ENCODE assay signal across 23 cellular contexts in the genomic region with DNA sequence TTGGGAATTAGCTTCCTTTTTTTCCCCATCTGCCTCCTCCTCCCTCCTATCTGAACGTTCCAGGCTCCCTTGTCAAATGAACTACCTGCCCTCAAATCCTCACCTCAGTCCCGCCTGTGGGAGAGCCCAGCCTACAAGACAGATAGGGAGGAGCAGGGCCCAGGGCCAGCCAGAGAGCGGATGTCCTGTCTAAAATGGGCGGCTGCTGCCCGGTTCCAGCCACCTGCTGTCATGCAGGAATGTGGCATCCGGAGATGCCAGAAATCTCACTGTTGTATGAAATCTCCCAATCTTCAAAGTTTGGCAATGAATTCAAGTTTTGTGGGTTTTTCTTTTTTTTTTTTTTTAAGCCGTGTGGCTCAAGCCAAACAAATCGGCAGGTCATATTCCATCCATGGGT.
DNase-seq lines count a peak whose midpoint lies in the region; ATAC-seq and TF ChIP-seq lines count a peak whose summit lies in the region.
"Had no signal": no experiment of that assay in that cellular context is flagged by ENCODE, and none has a peak within 500 bp of the region (broad histone marks: within the 10 kb centered on the region; RNA-seq: fewer than 3 reads in every experiment).

No MANE protein-coding gene starts in this region.

- H2AFZ ChIP-seq in IMR-90 (replicated peaks; ENCODE audit: low read length, poor library complexity) = no peak overlapping the region

- DNase-seq in G401 (ENCODE audit: low spot score) = peak; percentile 19
- DNase-seq in IMR-90 = no peak
- no peak for DNase-seq in left lobe of liver (ENCODE audit: low spot score)
- peak; percentile 52 for DNase-seq in sigmoid colon
- no peak for DNase-seq in OCI-M1 (lab: John Stamatoyannopoulos, UW)
- DNase-seq in Peyer's patch = no peak
- DNase-seq: ACHN; CD4-positive, alpha-beta memory T cell; DMS 273 treated with DMSO at 0.1 percent for 48 hours; DMS79 treated with DMSO at 0.1 percent for 48 hours; H7; KBM-7; NCI-H1092 treated with DMSO at 0.1 percent for 48 hours; NCI-H146; NCI-H2029 treated with DMSO at 0.1 percent for 48 hours; NCI-H345; NCI-H524; NCI-H774 had no signal

- H4K20me1 ChIP-seq in IMR-90 (ENCODE audit: insufficient read depth, low read length) = no peaks in the 10 kb centered on the region
- H4K20me1 ChIP-seq: BLaER1 had no signal

- no peak overlapping the region for H3K4me2 ChIP-seq in IMR-90 (ENCODE audit: low read depth, low read length)
- H3K4me2 ChIP-seq: BLaER1 had no signal

- H3K4me3 ChIP-seq in IMR-90 (ENCODE audit: insufficient read depth, low read depth, low read length) = no peak overlapping the region
- no peak overlapping the region for H3K4me3 ChIP-seq in sigmoid colon
- H3K4me3 ChIP-seq in Peyer's patch = no peak overlapping the region
- H3K4me3 ChIP-seq: BLaER1, GM12878 had no signal

- 56% methylated on average over 2 of the region's 8 CpGs; no CpG with 5 or more reads in 1 of the 2 experiments for WGBS in IMR-90 (ENCODE audit: extremely low coverage in 2 of 2, insufficient read length in 1 of 2), 2 experiments
- WGBS in sigmoid colon, 2 donors = 61 to 80% methylated on average over 8 of the region's 8 CpGs

- no peak overlapping the region for H3K23ac ChIP-seq in IMR-90 (ENCODE audit: low read depth, low read length)

- H3K9me1 ChIP-seq in IMR-90 (ENCODE audit: insufficient read depth, low read length) = no peaks in the 10 kb centered on the region; the same call in 1 of the 2 replicates

- H3K27ac ChIP-seq in IMR-90 (ENCODE audit: insufficient read depth, low read length) (no peak overlapping the region), sigmoid colon (no peak overlapping the region), Peyer's patch (no peak overlapping the region)
- H3K27ac ChIP-seq: BLaER1 had no signal

- no peak overlapping the region for H2BK120ac ChIP-seq in IMR-90 (ENCODE audit: low read depth, low read length)

- no peak overlapping the region for H4K91ac ChIP-seq in IMR-90 (ENCODE audit: insufficient read depth, low read depth, low read length)

- H3K79me1 ChIP-seq in IMR-90 (ENCODE audit: low read depth in 1 of 2, low read length in 2 of 2) = no peaks in the 10 kb centered on the region

- no peak overlapping the region for H4K8ac ChIP-seq in IMR-90 (ENCODE audit: low read depth in 2 of 2, low read length in 2 of 2)

- TF ChIP-seq POLR2A in IMR-90 (IDR thresholded peaks at IDR 0.05; ENCODE audit: low read depth, low read length) (no peak), sigmoid colon (IDR thresholded peaks at IDR 0.05) (no peak), Peyer's patch (IDR thresholded peaks at IDR 0.05) (no peak)

- TF ChIP-seq RAD21 in IMR-90 (IDR thresholded peaks at IDR 0.05; ENCODE audit: low read length) = no peak

- no TSS peak for BruUV-seq in IMR-90 (replicated peaks; lab: Mats Ljungman, UMichigan)

- ATAC-seq in IMR-90 (ENCODE audit: low read depth) (no peak), left lobe of liver (peak; percentile 41), HG03432 (IDR thresholded peaks at IDR 0.05; ENCODE audit: unreplicated experiment) (no peak)
- ATAC-seq: GM12878, Right ventricle myocardium inferior had no signal

- no peaks in the 10 kb centered on the region for H3K9me3 ChIP-seq in IMR-90 (ENCODE audit: control insufficient read depth, insufficient read depth, low read length)
- no peaks in the 10 kb centered on the region for H3K9me3 ChIP-seq in sigmoid colon
- H3K9me3 ChIP-seq in Peyer's patch = no peaks in the 10 kb centered on the region
- H3K9me3 ChIP-seq: BLaER1, Caco-2 had no signal

- H2BK20ac ChIP-seq in IMR-90 (ENCODE audit: low read depth, low read length) = no peak overlapping the region

- TF ChIP-seq CTCF in IMR-90 (conservative IDR thresholded peaks at IDR 0.05; ENCODE audit: low read depth, low read length) (no peak), sigmoid colon (IDR thresholded peaks at IDR 0.05) (no peak), Peyer's patch (IDR thresholded peaks at IDR 0.05) (no peak)

- no peak overlapping the region for H3K9ac ChIP-seq in IMR-90 (ENCODE audit: low read depth, low read length)
- H3K9ac ChIP-seq: BLaER1 had no signal

- dilution Hi-C loops in IMR-90 (cut with HindIII; ENCODE audit: low sequenced_read_pairs, unreplicated experiment) = no loop called here

- peaks cover 11% of the 10 kb centered on the region for H3K4me1 ChIP-seq in IMR-90 (ENCODE audit: control insufficient read depth, insufficient read depth, low read length)
- H3K4me1 ChIP-seq in sigmoid colon = peaks cover 0 to 31% (median 30%) of the 10 kb centered on the region in 4 donors
- H3K4me1 ChIP-seq in Peyer's patch = no peaks in the 10 kb centered on the region
- H3K4me1 ChIP-seq: Caco-2 had no signal

- no peak overlapping the region for H3K4ac ChIP-seq in IMR-90 (ENCODE audit: low read depth, low read length)

- H3K56ac ChIP-seq in IMR-90 (ENCODE audit: extremely low read depth, insufficient read depth, low read length) = no peak overlapping the region

- in situ Hi-C loops in G401 (cut with HindIII; ENCODE audit: low sequenced_read_pairs) = no loop called here
- in situ Hi-C loops in IMR-90 (cut with MboI; ENCODE audit: low sequenced_read_pairs) = no loop called here

- H3K14ac ChIP-seq in IMR-90 (replicated peaks; ENCODE audit: low read depth, low read length) = no peak overlapping the region

- CTCF ChIA-PET in IMR-90 (lab: Yijun Ruan, JAX) = no interaction called here

- no peak overlapping the region for H2AK9ac ChIP-seq in IMR-90 (replicated peaks; ENCODE audit: low read depth, low read length, poor library complexity)

- no peak for TF ChIP-seq EP300 in sigmoid colon (IDR thresholded peaks at IDR 0.05)

- POLR2A ChIA-PET in IMR-90 (lab: Charles Lee; ENCODE audit: unreplicated experiment) = no interaction called here

- 0 out of 2 replicates have a peak overlapping the region, but pooled peaks have one; percentile 6 for H2AK5ac ChIP-seq in IMR-90 (ENCODE audit: low read depth, low read length)

- H4K5ac ChIP-seq in IMR-90 (ENCODE audit: low read depth, low read length) = no peak overlapping the region

- no peak overlapping the region for H2BK15ac ChIP-seq in IMR-90 (ENCODE audit: low read depth, low read length)

- H2BK5ac ChIP-seq in IMR-90 (ENCODE audit: low read depth, low read length, poor library complexity, severe bottlenecking) = no peak overlapping the region

- H3K36me3 ChIP-seq in IMR-90 (ENCODE audit: control insufficient read depth, insufficient read depth, low read length) (no peaks in the 10 kb centered on the region), sigmoid colon (no peaks in the 10 kb centered on the region), Peyer's patch (no peaks in the 10 kb centered on the region)
- H3K36me3 ChIP-seq: BLaER1 had no signal

- no peak overlapping the region for H3K18ac ChIP-seq in IMR-90 (ENCODE audit: low read depth, low read length)

- intact Hi-C loops in IMR-90 (cut with micrococcal nuclease) = loop anchor here (5.0 kb wide), 1 partner anchor 137 kb away; no protein-coding TSS in a partner anchor
- intact Hi-C loops in sigmoid colon (cut with DNase I) = loop anchor here (5.0 kb wide), 1 partner anchor 88 kb away; no protein-coding TSS in a partner anchor

- H3K27me3 ChIP-seq in IMR-90 (ENCODE audit: control insufficient read depth, insufficient read depth, low read length) (no peaks in the 10 kb centered on the region), sigmoid colon (no peaks in the 10 kb centered on the region), Peyer's patch (no peaks in the 10 kb centered on the region)
- H3K27me3 ChIP-seq: BLaER1 had no signal

TF ChIP-seq in IMR-90, 13 proteins besides CTCF, POLR2A, EP300 and RAD21:
- TF ChIP-seq RFX5 (IDR thresholded peaks at IDR 0.05; ENCODE audit: low read depth, low read length) (no peak), BHLHE40 (IDR thresholded peaks at IDR 0.05; ENCODE audit: low read depth, low read length) (no peak)
- TF ChIP-seq, protein P1, sequence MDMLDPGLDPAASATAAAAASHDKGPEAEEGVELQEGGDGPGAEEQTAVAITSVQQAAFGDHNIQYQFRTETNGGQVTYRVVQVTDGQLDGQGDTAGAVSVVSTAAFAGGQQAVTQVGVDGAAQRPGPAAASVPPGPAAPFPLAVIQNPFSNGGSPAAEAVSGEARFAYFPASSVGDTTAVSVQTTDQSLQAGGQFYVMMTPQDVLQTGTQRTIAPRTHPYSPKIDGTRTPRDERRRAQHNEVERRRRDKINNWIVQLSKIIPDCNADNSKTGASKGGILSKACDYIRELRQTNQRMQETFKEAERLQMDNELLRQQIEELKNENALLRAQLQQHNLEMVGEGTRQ (IDR thresholded peaks at IDR 0.05; ENCODE audit: low read depth, low read length) = no peak

Comparison
In these comparisons a context has a peak if more than half of its experiments do, and no peak if none do; other contexts are left out.
1. DNase-seq: peak in G401 (single experiment) and sigmoid colon (single experiment); none in IMR-90 (single experiment), left lobe of liver (single experiment), OCI-M1 (single experiment) and Peyer's patch (0 of 3).